ENCODE assay signal across 1 cellular context in genomic region chr11:47532597-47533213, GRCh38.
TF ChIP-seq lines count a peak whose summit lies in the region.

No MANE protein-coding gene starts in this region.

TF ChIP-seq in SK-N-SH treated with all-trans-retinoic acid at 6 μM for 48 hours, 23 proteins besides CTCF, POLR2A, EP300 and RAD21 (continued from another document):
- TF ChIP-seq CSRNP3 (CRISPR knock-in tag; IDR thresholded peaks at IDR 0.05) (no peak), OSR1 (CRISPR knock-in tag; IDR thresholded peaks at IDR 0.05) (no peak), ZNF565 (CRISPR knock-in tag; conservative IDR thresholded peaks at IDR 0.05; ENCODE audit: low read depth) (no peak)
